In the genomic region with DNA sequence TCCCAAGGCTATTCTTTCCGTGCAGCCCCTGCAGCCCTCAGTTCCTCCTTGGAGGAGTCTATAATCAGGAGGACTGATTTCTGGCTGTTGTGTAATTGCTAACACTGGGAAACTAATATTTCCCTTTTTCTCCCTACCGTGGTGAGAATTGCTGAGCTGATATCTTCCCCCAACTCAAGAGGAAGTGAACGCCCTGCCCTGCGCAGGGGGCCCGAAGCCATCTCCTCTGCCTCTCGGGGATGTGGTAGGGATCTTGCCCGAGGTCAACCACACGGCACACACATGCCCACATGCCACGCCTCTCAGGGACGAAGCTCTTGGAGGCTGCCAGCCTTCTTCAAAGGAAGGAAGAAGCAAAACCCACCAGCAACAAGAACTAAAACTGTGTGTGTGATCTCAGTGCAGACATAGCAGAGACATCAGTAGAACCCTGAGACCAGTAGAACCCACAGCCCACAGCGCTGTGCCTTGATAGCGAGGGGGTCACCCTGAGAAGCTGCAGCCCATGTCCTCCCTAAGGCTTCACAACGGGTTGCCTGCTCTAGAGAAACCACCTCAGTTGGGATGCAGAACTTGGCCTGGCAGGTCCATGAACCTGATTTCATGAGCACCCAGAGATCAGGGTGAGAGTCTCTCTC, we compare ENCODE assay signal across 9 cellular contexts. TPM values are rescaled to one million over a fixed set of nuclear protein-coding genes. Genes with fewer than 3 reads are reported as not detected.
DNase-seq lines count a peak whose midpoint lies in the region; ATAC-seq and TF ChIP-seq lines count a peak whose summit lies in the region.
"Had no signal": no experiment of that assay in that cellular context is flagged by ENCODE, and none has a peak within 500 bp of the region (broad histone marks: within the 10 kb centered on the region; RNA-seq: fewer than 3 reads in every experiment).

No MANE protein-coding gene starts in this region.

- intact Hi-C loops in lower leg skin (cut with DNase I; ENCODE audit: low total_unique reads) (no loop called here), mammary epithelial cell (cut with micrococcal nuclease) (no loop called here)

- H3K9ac ChIP-seq in mammary epithelial cell (ENCODE audit: insufficient read depth, low read length) = no peak overlapping the region

- CTCF ChIA-PET in mammary epithelial cell (lab: Charles Lee; ENCODE audit: low non-redundant PET) = no interaction called here

- no peak overlapping the region for H2AFZ ChIP-seq in mammary epithelial cell (ENCODE audit: low read depth, low read length)

- TF ChIP-seq CTCF in lower leg skin (IDR thresholded peaks at IDR 0.05) = no peak
- no peak for TF ChIP-seq CTCF in upper lobe of left lung (IDR thresholded peaks at IDR 0.05)
- no peak for TF ChIP-seq CTCF in mammary epithelial cell (conservative IDR thresholded peaks at IDR 0.05 in 1 of 2, IDR thresholded peaks at IDR 0.05 in 1 of 2; ENCODE audit: extremely low read depth in 1 of 2, insufficient read depth in 1 of 2, low read depth in 1 of 2, low read length in 2 of 2)

- WGBS in lower leg skin, 2 donors = 47 to 49% methylated on average over 13 of the region's 13 CpGs
- WGBS in upper lobe of left lung, 2 donors = 47% methylated on average over 7 to 11 of the region's 13 CpGs
- WGBS in mammary epithelial cell (ENCODE audit: low coverage, missing lambda C conversion rate) = 83% methylated on average over 12 of the region's 13 CpGs

- dilution Hi-C loops in mammary epithelial cell (cut with HindIII; ENCODE audit: low sequenced_read_pairs) = no loop called here

- no peak overlapping the region for H3K4me2 ChIP-seq in mammary epithelial cell (ENCODE audit: insufficient read depth, low read depth, low read length)

- ATAC-seq in upper lobe of left lung (ENCODE audit: low FRiP score in 2 of 2) (peak; percentile 80 to 91), GM18858 (IDR thresholded peaks at IDR 0.05; ENCODE audit: unreplicated experiment) (no peak)

- H3K27ac ChIP-seq in upper lobe of left lung (peak overlapping the region in 1 of 4 donors; percentile 27), mammary epithelial cell (ENCODE audit: insufficient read depth, low read depth, low read length) (no peak overlapping the region)
- H3K27ac ChIP-seq: thoracic aorta had no signal

- no TSS peak for BruUV-seq in mammary epithelial cell (replicated peaks; lab: Mats Ljungman, UMichigan)

- peaks cover 0 to 5% (median 0%) of the 10 kb centered on the region in 4 donors for H3K4me1 ChIP-seq in upper lobe of left lung
- no peaks in the 10 kb centered on the region for H3K4me1 ChIP-seq in mammary epithelial cell (ENCODE audit: insufficient read depth, low read length)

- TF ChIP-seq EP300 in upper lobe of left lung (IDR thresholded peaks at IDR 0.05) = no peak

- TF ChIP-seq POLR2A in lower leg skin (IDR thresholded peaks at IDR 0.05) (no peak), upper lobe of left lung (IDR thresholded peaks at IDR 0.05) (no peak)

- DNase-seq in stimulated activated CD4-positive, alpha-beta T cell treated with anti-CD3 and anti-CD28 coated beads, Interleukin-15, amount 100 ng/mL, for 24 hours = peak; percentile 49
- DNase-seq in stimulated activated CD4-positive, alpha-beta T cell treated with anti-CD3 and anti-CD28 coated beads, Interleukin-2, amount 100 ng/mL, for 48 hours = no peak
- peak; percentile 71 for DNase-seq in activated effector memory CD4-positive, alpha-beta T cell treated with anti-CD3 and anti-CD28 coated beads, Interleukin-2, amount 50 U/mL, for 16 hours
- DNase-seq in lower leg skin (ENCODE audit: low spot score in 2 of 2) = peak; percentile 48 to 88
- peak; percentile 45 to 70 for DNase-seq in upper lobe of left lung
- no peak for DNase-seq in mammary epithelial cell
- no peak for DNase-seq in AG08396 (ENCODE audit: low spot score)

- in situ Hi-C loops in mammary epithelial cell (cut with MboI; ENCODE audit: low sequenced_read_pairs in 2 of 2) = no loop called here

- no peak overlapping the region for H3K4me3 ChIP-seq in lower leg skin (ENCODE audit: low read depth, poor library complexity, severe bottlenecking)
- H3K4me3 ChIP-seq in upper lobe of left lung = no peak overlapping the region
- no peak overlapping the region for H3K4me3 ChIP-seq in mammary epithelial cell (replicated peaks in 1 of 3; ENCODE audit: insufficient read depth in 1 of 3, low read depth in 2 of 3, low read length in 3 of 3)
- H3K4me3 ChIP-seq: thoracic aorta had no signal

- H3K79me2 ChIP-seq in mammary epithelial cell (ENCODE audit: insufficient read depth, low read length) = no peaks in the 10 kb centered on the region

- H3K36me3 ChIP-seq in upper lobe of left lung (no peaks in the 10 kb centered on the region), mammary epithelial cell (ENCODE audit: insufficient read depth, low read length) (no peaks in the 10 kb centered on the region)
- H3K36me3 ChIP-seq: thoracic aorta had no signal

- no peaks in the 10 kb centered on the region for H3K9me3 ChIP-seq in upper lobe of left lung
- no peaks in the 10 kb centered on the region for H3K9me3 ChIP-seq in mammary epithelial cell (replicated peaks; ENCODE audit: insufficient read depth, low read length)
- H3K9me3 ChIP-seq: thoracic aorta had no signal

- H4K20me1 ChIP-seq in mammary epithelial cell (ENCODE audit: insufficient read depth, low read length) = no peaks in the 10 kb centered on the region

- H3K27me3 ChIP-seq in upper lobe of left lung (no peaks in the 10 kb centered on the region), mammary epithelial cell (ENCODE audit: insufficient read depth, low read length) (no peaks in the 10 kb centered on the region)

RNA-seq across cellular contexts. Expression of a gene that starts 8.9 kb away (rescaled TPM):
- total RNA-seq in lower leg skin = 10 to 100 TPM in 3 of 4 donors, 1 to 10 TPM in 1; 10.0 to 24.8 (median 19.7) TPM
- total RNA-seq in upper lobe of left lung = 10 to 100 TPM; 16.2 to 43.0 (median 26.2) TPM
- 10 to 100 TPM; 15.2 to 46.0 TPM for total RNA-seq in mammary epithelial cell
- polyA plus RNA-seq in mammary epithelial cell = 12.5 TPM
- 29.6 TPM for polyA minus RNA-seq in mammary epithelial cell

Comparison
In these comparisons a context has a peak if more than half of its experiments do, and no peak if none do; other contexts are left out.
1. DNase-seq: peak in stimulated activated CD4-positive, alpha-beta T cell treated with anti-CD3 and anti-CD28 coated beads, Interleukin-15, amount 100 ng/mL, for 24 hours (single experiment), activated effector memory CD4-positive, alpha-beta T cell treated with anti-CD3 and anti-CD28 coated beads, Interleukin-2, amount 50 U/mL, for 16 hours (single experiment), lower leg skin (2 of 2) and upper lobe of left lung (2 of 2); none in stimulated activated CD4-positive, alpha-beta T cell treated with anti-CD3 and anti-CD28 coated beads, Interleukin-2, amount 100 ng/mL, for 48 hours (0 of 2), mammary epithelial cell (single experiment) and AG08396 (single experiment).